Comparison of ENCODE assay signal across 1 cellular context in genomic region chrX:519741-520140, GRCh38.
TF ChIP-seq lines count a peak whose summit lies in the region.

No MANE protein-coding gene starts in this region.

TF ChIP-seq in K562, 482 proteins besides CTCF, POLR2A, EP300 and RAD21 (continued from another document):
- TF ChIP-seq MAZ (CRISPR knock-in tag; conservative IDR thresholded peaks at IDR 0.05 in 1 of 2, IDR thresholded peaks at IDR 0.05 in 1 of 2) (no peak), ELK3 (CRISPR knock-in tag; IDR thresholded peaks at IDR 0.05) (no peak), ZNF274 (IDR thresholded peaks at IDR 0.05; ENCODE audit: borderline replicate concordance, low read depth, low read length) (no peak), KDM1A (IDR thresholded peaks at IDR 0.05) (peak in 1 of 2 experiments; percentile 36; a peak in 1 of 4 replicates), ZBTB1 (CRISPR knock-in tag; IDR thresholded peaks at IDR 0.05; ENCODE audit: borderline replicate concordance, low read depth) (no peak), ZNF175 (CRISPR knock-in tag; IDR thresholded peaks at IDR 0.05; ENCODE audit: low read depth) (no peak), ZNF311 (CRISPR knock-in tag; IDR thresholded peaks at IDR 0.05) (no peak)
